ENCODE assay signal across 16 cellular contexts in the genomic region with DNA sequence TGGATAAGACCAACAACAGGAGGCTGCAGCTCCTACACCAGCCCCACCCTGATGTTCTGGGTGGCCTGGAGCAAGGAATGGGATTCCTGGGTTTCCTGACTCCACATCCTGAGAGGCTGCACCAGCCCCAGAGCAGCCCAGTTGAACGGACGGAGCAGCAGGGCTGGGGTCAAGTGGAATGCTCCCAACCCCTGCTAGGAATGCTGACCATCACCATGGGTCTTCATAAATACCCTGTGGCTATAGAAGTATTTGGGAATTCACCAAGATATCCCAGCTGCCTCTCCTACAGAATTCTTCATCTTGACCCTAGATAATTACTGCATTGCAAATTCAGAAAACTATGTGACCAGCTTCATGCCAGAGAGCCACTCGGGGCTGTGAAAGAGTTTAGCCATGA.
A peak's percentile ranks its signal among the peaks of the same experiment; 100 is the strongest.
DNase-seq lines count a peak whose midpoint lies in the region; ATAC-seq and TF ChIP-seq lines count a peak whose summit lies in the region.
"Had no signal": no experiment of that assay in that cellular context is flagged by ENCODE, and none has a peak within 500 bp of the region (broad histone marks: within the 10 kb centered on the region; RNA-seq: fewer than 3 reads in every experiment).

No MANE protein-coding gene starts in this region.

- in situ Hi-C loops in Panc1 (cut with HindIII; ENCODE audit: low pct_unique_long_range_greater_than_20kb, low sequenced_read_pairs), result no loop called here

- WGBS in trophoblast cell (ENCODE audit: extremely low coverage, insufficient coverage, insufficient read length), result no CpG with 5 or more reads among the region's 3 CpGs

- 0 out of 2 replicates have a peak overlapping the region, but pooled peaks have one; percentile 8 for H3K27ac ChIP-seq in Panc1 (ENCODE audit: low read length)
- no peak overlapping the region for H3K27ac ChIP-seq in fibroblast of lung (ENCODE audit: insufficient read depth, low read length)
- H3K27ac ChIP-seq in trophoblast cell (ENCODE audit: low read depth, low read length), result no peak overlapping the region
- H3K27ac ChIP-seq: BLaER1 treated with 17β-estradiol and CSF1 and Interleukin-3, amounts not matched to agents 10 nM and 100 nM had no signal

- H3K27me3 Mint-ChIP-seq in activated T-cell treated with anti-CD3 and anti-CD28 coated beads, Interleukin-2, amount 50 U/mL, for 24 hours, result peaks cover 14% of the 10 kb centered on the region

- no peak overlapping the region for H3K4me2 ChIP-seq in fibroblast of lung (ENCODE audit: extremely low read depth, insufficient read depth, low read length)
- H3K4me2 ChIP-seq in trophoblast cell (ENCODE audit: low read length), result no peak overlapping the region
- H3K4me2 ChIP-seq: BLaER1 treated with 17β-estradiol and CSF1 and Interleukin-3, amounts not matched to agents 10 nM and 100 nM had no signal

- H2BK5ac ChIP-seq in trophoblast cell (ENCODE audit: low read depth, low read length, poor library complexity), result no peak overlapping the region

- no peak overlapping the region for H2AFZ ChIP-seq in fibroblast of lung (ENCODE audit: low read length)
- no peak overlapping the region for H2AFZ ChIP-seq in trophoblast cell (ENCODE audit: insufficient read depth, low read length, poor library complexity)

- H3K79me1 ChIP-seq in trophoblast cell (ENCODE audit: low read length), result peaks cover 2% of the 10 kb centered on the region

- H2BK12ac ChIP-seq in trophoblast cell (ENCODE audit: low read length), result no peak overlapping the region

- no peak overlapping the region for H3K4me3 ChIP-seq in Panc1 (ENCODE audit: low read depth in 2 of 2, low read length in 2 of 2)
- H3K4me3 ChIP-seq in fibroblast of lung (replicated peaks in 1 of 4; ENCODE audit: control extremely low read depth in 1 of 4, insufficient read depth in 1 of 4, low read depth in 3 of 4, low read length in 4 of 4), result no peak overlapping the region
- H3K4me3 ChIP-seq in trophoblast cell (ENCODE audit: low read depth, low read length), result no peak overlapping the region
- H3K4me3 ChIP-seq: BLaER1 treated with 17β-estradiol and CSF1 and Interleukin-3, amounts not matched to agents 10 nM and 100 nM; lung had no signal

- H3K79me2 ChIP-seq in fibroblast of lung (ENCODE audit: control insufficient read depth, insufficient read depth, low read length), result no peaks in the 10 kb centered on the region
- H3K79me2 ChIP-seq in trophoblast cell (ENCODE audit: control insufficient read depth, insufficient read depth, low read length, poor library complexity), result no peaks in the 10 kb centered on the region

- ATAC-seq in Panc1, result no peak
- no peak for ATAC-seq in HG02763 (IDR thresholded peaks at IDR 0.05; ENCODE audit: unreplicated experiment)

- no peak overlapping the region for H2AK5ac ChIP-seq in trophoblast cell (ENCODE audit: low read length)

- no peaks in the 10 kb centered on the region for H3K36me3 Mint-ChIP-seq in activated T-cell treated with anti-CD3 and anti-CD28 coated beads, Interleukin-2, amount 50 U/mL, for 24 hours (ENCODE audit: low read depth)

- DNase-seq in AG20443 (ENCODE audit: low spot score), result peak; percentile 65
- no peak for DNase-seq in Panc1 (ENCODE audit: low read depth, low spot score)
- peak; percentile 60 to 100 for DNase-seq in fibroblast of lung (ENCODE audit: low read depth in 2 of 2)
- peak; percentile 96 to 97 for DNase-seq in trophoblast cell
- no peak for DNase-seq in inferior parietal cortex (ENCODE audit: extremely low spot score)
- DNase-seq in activated T-cell treated with anti-CD3 and anti-CD28 coated beads, Interleukin-2, amount 50 U/mL, for 24 hours, result no peak
- DNase-seq in putamen (ENCODE audit: low spot score), result no peak
- DNase-seq: activated CD4-positive, alpha-beta T cell treated with anti-CD3 and anti-CD28 coated beads, Interleukin-2, amount 50 U/mL, for 48 hours; dermis blood vessel endothelial cell; NCI-H2171; small intestine; stimulated activated naive CD4-positive, alpha-beta T cell treated with Interleukin-2 at 50 U/mL for 16 hours had no signal

- no peak overlapping the region for H2BK120ac ChIP-seq in trophoblast cell (ENCODE audit: insufficient read depth, low read length, poor library complexity)

- H3K9ac ChIP-seq in fibroblast of lung (ENCODE audit: insufficient read depth, low read length), result no peak overlapping the region
- no peak overlapping the region for H3K9ac ChIP-seq in trophoblast cell (ENCODE audit: low read length)
- H3K9ac ChIP-seq: BLaER1 treated with 17β-estradiol and CSF1 and Interleukin-3, amounts not matched to agents 10 nM and 100 nM had no signal

- no peaks in the 10 kb centered on the region for H4K20me1 ChIP-seq in fibroblast of lung (ENCODE audit: control insufficient read depth, extremely low read depth, insufficient read depth, low read length)
- H4K20me1 ChIP-seq: BLaER1 treated with 17β-estradiol and CSF1 and Interleukin-3, amounts not matched to agents 10 nM and 100 nM had no signal

- H3K9me3 Mint-ChIP-seq in activated T-cell treated with anti-CD3 and anti-CD28 coated beads, Interleukin-2, amount 50 U/mL, for 24 hours, result no peaks in the 10 kb centered on the region

- no peak overlapping the region for H3K4ac ChIP-seq in trophoblast cell (ENCODE audit: low read depth, low read length)

- CTCF ChIA-PET in Panc1 (lab: Charles Lee), result no interaction called here

- no peak overlapping the region for H4K12ac ChIP-seq in trophoblast cell (ENCODE audit: low read depth, low read length)

- no peak overlapping the region for H3K27ac Mint-ChIP-seq in activated T-cell treated with anti-CD3 and anti-CD28 coated beads, Interleukin-2, amount 50 U/mL, for 24 hours

- no TSS peak for BruUV-seq in Panc1 (replicated peaks; lab: Mats Ljungman, UMichigan)

- H3K14ac ChIP-seq in trophoblast cell (ENCODE audit: low read length), result no peak overlapping the region

- no peak overlapping the region for H3K4me3 Mint-ChIP-seq in activated T-cell treated with anti-CD3 and anti-CD28 coated beads, Interleukin-2, amount 50 U/mL, for 24 hours
- H3K4me3 Mint-ChIP-seq: neural crest cell had no signal

- no peak overlapping the region for H4K8ac ChIP-seq in trophoblast cell (ENCODE audit: low read depth, low read length)

- H3K27me3 ChIP-seq in Panc1 (ENCODE audit: control insufficient read depth, insufficient read depth, low read length) (no peaks in the 10 kb centered on the region), fibroblast of lung (ENCODE audit: control insufficient read depth, insufficient read depth, low read length) (no peaks in the 10 kb centered on the region), trophoblast cell (ENCODE audit: insufficient read depth, low read length) (no peaks in the 10 kb centered on the region)
- H3K27me3 ChIP-seq: BLaER1 treated with 17β-estradiol and CSF1 and Interleukin-3, amounts not matched to agents 10 nM and 100 nM had no signal

- no peaks in the 10 kb centered on the region for H3K36me3 ChIP-seq in Panc1 (ENCODE audit: control insufficient read depth, insufficient read depth, low read length)
- H3K36me3 ChIP-seq in fibroblast of lung (ENCODE audit: control insufficient read depth, insufficient read depth, low read length), result no peaks in the 10 kb centered on the region
- no peaks in the 10 kb centered on the region for H3K36me3 ChIP-seq in trophoblast cell (ENCODE audit: control insufficient read depth in 1 of 2, insufficient read depth in 2 of 2, low read length in 2 of 2)
- H3K36me3 ChIP-seq: BLaER1 treated with 17β-estradiol and CSF1 and Interleukin-3, amounts not matched to agents 10 nM and 100 nM had no signal

- intact Hi-C loops in Panc1 (cut with micrococcal nuclease; ENCODE audit: unreplicated experiment), result no loop called here

- H3K23ac ChIP-seq in trophoblast cell (ENCODE audit: low read length), result no peak overlapping the region

- H3K9me3 ChIP-seq in Panc1 (ENCODE audit: control insufficient read depth, insufficient read depth, low read depth, low read length) (peaks cover 12% of the 10 kb centered on the region; the same call in 1 of the 2 replicates), fibroblast of lung (ENCODE audit: control insufficient read depth, insufficient read depth, low read depth, low read length) (no peaks in the 10 kb centered on the region), trophoblast cell (ENCODE audit: insufficient read depth, low read depth, low read length) (no peaks in the 10 kb centered on the region)

- no peaks in the 10 kb centered on the region for H3K4me1 Mint-ChIP-seq in activated T-cell treated with anti-CD3 and anti-CD28 coated beads, Interleukin-2, amount 50 U/mL, for 24 hours (ENCODE audit: low read depth)
- H3K4me1 Mint-ChIP-seq: neural crest cell had no signal

- no peak overlapping the region for H3K18ac ChIP-seq in trophoblast cell (ENCODE audit: low read length)

- no peak for TF ChIP-seq CTCF in Panc1 (IDR thresholded peaks at IDR 0.05)
- no peak for TF ChIP-seq CTCF in fibroblast of lung (conservative IDR thresholded peaks at IDR 0.05 in 1 of 2, IDR thresholded peaks at IDR 0.05 in 1 of 2; ENCODE audit: low read depth in 1 of 2, low read length in 2 of 2)

- H4K91ac ChIP-seq in trophoblast cell (ENCODE audit: low read depth, low read length), result no peak overlapping the region

- peaks cover 16% of the 10 kb centered on the region for H3K4me1 ChIP-seq in Panc1 (ENCODE audit: control insufficient read depth, insufficient read depth, low read length)
- peaks cover 18% of the 10 kb centered on the region for H3K4me1 ChIP-seq in fibroblast of lung (ENCODE audit: control insufficient read depth, extremely low read depth, insufficient read depth, low read length)
- peaks cover 0 to 6% of the 10 kb centered on the region in 2 experiments for H3K4me1 ChIP-seq in trophoblast cell (ENCODE audit: control insufficient read depth in 1 of 2, insufficient read depth in 2 of 2, low read length in 2 of 2)
- H3K4me1 ChIP-seq: BLaER1 treated with 17β-estradiol and CSF1 and Interleukin-3, amounts not matched to agents 10 nM and 100 nM had no signal

- POLR2A ChIA-PET in Panc1 (lab: Charles Lee), result no interaction called here

Comparison
In these comparisons a context has a peak if more than half of its experiments do, and no peak if none do; other contexts are left out.
1. DNase-seq: peak in AG20443 (single experiment), fibroblast of lung (2 of 2) and trophoblast cell (2 of 2); none in Panc1 (single experiment), inferior parietal cortex (single experiment), activated T-cell treated with anti-CD3 and anti-CD28 coated beads, Interleukin-2, amount 50 U/mL, for 24 hours (single experiment) and putamen (single experiment).